In genomic region chr1:26417111-26417510, GRCh38 we compare ENCODE assay signal across 9 cellular contexts. TPM values are rescaled to one million over a fixed set of nuclear protein-coding genes. Genes with fewer than 3 reads are reported as not detected.
DNase-seq lines count a peak whose midpoint lies in the region; ATAC-seq and TF ChIP-seq lines count a peak whose summit lies in the region.
"Had no signal": no experiment of that assay in that cellular context is flagged by ENCODE, and none has a peak within 500 bp of the region (broad histone marks: within the 10 kb centered on the region; RNA-seq: fewer than 3 reads in every experiment).

No MANE protein-coding gene starts in this region.

- H3K36me3 ChIP-seq in psoas muscle (ENCODE audit: insufficient read depth in 1 of 2, low read depth in 1 of 2): no peaks in the 10 kb centered on the region
- H3K36me3 ChIP-seq: BLaER1 had no signal

- no peaks in the 10 kb centered on the region for H3K4me1 ChIP-seq in psoas muscle
- H3K4me1 ChIP-seq: BLaER1 had no signal

- intact Hi-C loops in left cardiac atrium (cut with DNase I): no loop called here
- intact Hi-C loops in psoas muscle (cut with DNase I): no loop called here

- DNase-seq in NCI-H2081 (lab: John Stamatoyannopoulos, UW): peak; percentile 43 to 62
- DNase-seq in NCI-H2081 treated with DMSO at 0.1 percent for 48 hours (lab: John Stamatoyannopoulos, UW): no peak
- DNase-seq in NCI-H1436 treated with DMSO at 0.1 percent for 48 hours (lab: John Stamatoyannopoulos, UW): peak; percentile 58
- peak; percentile 60 to 83 (median 76) for DNase-seq in T-helper 1 cell
- DNase-seq in activated naive CD8-positive, alpha-beta T cell treated with anti-CD3 and anti-CD28 coated beads, Interleukin-2, amount 50 U/mL, for 24 hours: peak; percentile 90
- peak; percentile 73 for DNase-seq in left cardiac atrium
- peak; percentile 60 to 84 for DNase-seq in psoas muscle

- H3K4me3 ChIP-seq in psoas muscle: no peak overlapping the region
- H3K4me3 ChIP-seq: BLaER1 had no signal

- peaks cover 0 to 52% (median 13%) of the 10 kb centered on the region in 3 donors for H3K27me3 ChIP-seq in psoas muscle (ENCODE audit: insufficient read depth in 3 of 3, low read length in 2 of 3)

- WGBS in psoas muscle, 3 donors: 6 to 11% (median 7%) methylated on average over 7 of the region's 7 CpGs

- peaks cover 33% of the 10 kb centered on the region for H3K27me3 Mint-ChIP-seq in activated naive CD8-positive, alpha-beta T cell treated with anti-CD3 and anti-CD28 coated beads, Interleukin-2, amount 50 U/mL, for 24 hours

- no peaks in the 10 kb centered on the region for H3K9me3 Mint-ChIP-seq in activated naive CD8-positive, alpha-beta T cell treated with anti-CD3 and anti-CD28 coated beads, Interleukin-2, amount 50 U/mL, for 24 hours

- no peak overlapping the region for H3K27ac Mint-ChIP-seq in activated naive CD8-positive, alpha-beta T cell treated with anti-CD3 and anti-CD28 coated beads, Interleukin-2, amount 50 U/mL, for 24 hours

- no peaks in the 10 kb centered on the region for H3K36me3 Mint-ChIP-seq in activated naive CD8-positive, alpha-beta T cell treated with anti-CD3 and anti-CD28 coated beads, Interleukin-2, amount 50 U/mL, for 24 hours (ENCODE audit: low read depth)

- ATAC-seq in activated naive CD8-positive, alpha-beta T cell treated with anti-CD3 and anti-CD28 coated beads, Interleukin-2, amount 50 U/mL, for 24 hours: peak; percentile 100
- ATAC-seq in left cardiac atrium (peak; percentile 82 to 90), psoas muscle (peak; percentile 73 to 86 (median 83)), HG03571 (IDR thresholded peaks at IDR 0.05; ENCODE audit: unreplicated experiment) (no peak)

- H3K9me3 ChIP-seq in psoas muscle: no peaks in the 10 kb centered on the region
- H3K9me3 ChIP-seq: BLaER1 had no signal

- no peak overlapping the region for H3K4me3 Mint-ChIP-seq in activated naive CD8-positive, alpha-beta T cell treated with anti-CD3 and anti-CD28 coated beads, Interleukin-2, amount 50 U/mL, for 24 hours

- H3K4me1 Mint-ChIP-seq in activated naive CD8-positive, alpha-beta T cell treated with anti-CD3 and anti-CD28 coated beads, Interleukin-2, amount 50 U/mL, for 24 hours: no peaks in the 10 kb centered on the region

- TF ChIP-seq CTCF in psoas muscle (IDR thresholded peaks at IDR 0.05): peak; percentile 72

- no peak overlapping the region for H3K27ac ChIP-seq in psoas muscle
- H3K27ac ChIP-seq: BLaER1 had no signal

RNA-seq across cellular contexts. Expression of gene LIN28A, which starts 6.5 kb away (rescaled TPM):
- total RNA-seq in left cardiac atrium: under 1 TPM in 1 of 2 donors, not detected in 1; 0.15 TPM
- not detected for total RNA-seq in psoas muscle
- not detected for polyA plus RNA-seq in psoas muscle

RNA-seq across cellular contexts. Expression of gene DHDDS, which starts 15.0 kb away (rescaled TPM):
- total RNA-seq in left cardiac atrium: 10 to 100 TPM; 44.7 to 49.6 TPM
- 10 to 100 TPM; 14.1 to 25.8 (median 21.4) TPM for total RNA-seq in psoas muscle
- 10 to 100 TPM; 15.8 to 40.6 (median 23.3) TPM for polyA plus RNA-seq in psoas muscle

RNA-seq across cellular contexts. Expression of gene ZNF683, which starts 44.6 kb away (rescaled TPM):
- under 1 TPM in 1 of 2 donors, not detected in 1; 0.35 TPM for total RNA-seq in left cardiac atrium
- not detected for total RNA-seq in psoas muscle
- under 1 TPM in 1 of 3 donors, not detected in 2; 0.06 TPM for polyA plus RNA-seq in psoas muscle

RNA-seq across cellular contexts. Expression of gene HMGN2, which starts 55.1 kb away (rescaled TPM):
- total RNA-seq in left cardiac atrium (100 to 1,000 TPM; 125 to 165 TPM), psoas muscle (100 to 1,000 TPM in 3 of 4 donors, 10 to 100 TPM in 1; 95.4 to 157 (median 135) TPM)
- 100 to 1,000 TPM; 103 to 136 (median 128) TPM for polyA plus RNA-seq in psoas muscle
